In genomic region chr1:64848812-64849211, GRCh38 we compare ENCODE assay signal across 17 cellular contexts.
DNase-seq lines count a peak whose midpoint lies in the region; ATAC-seq and TF ChIP-seq lines count a peak whose summit lies in the region.
"Had no signal": no experiment of that assay in that cellular context is flagged by ENCODE, and none has a peak within 500 bp of the region (broad histone marks: within the 10 kb centered on the region; RNA-seq: fewer than 3 reads in every experiment).

No MANE protein-coding gene starts in this region.

- no TSS peak for BruUV-seq in Caco-2 (replicated peaks; lab: Mats Ljungman, UMichigan)

- no peak for DNase-seq in activated naive CD4-positive, alpha-beta T cell treated with anti-CD3 and anti-CD28 coated beads, Interleukin-2, amount 50 U/mL, for 72 hours (ENCODE audit: low spot score in 2 of 2)
- no peak for DNase-seq in activated naive CD4-positive, alpha-beta T cell treated with anti-CD3 and anti-CD28 coated beads, Interleukin-2, amount 10 ng/mL, durations not matched to agents 7 days and 5 days
- DNase-seq in NCI-H524 (lab: John Stamatoyannopoulos, UW), result peak; percentile 67 to 93
- DNase-seq in endothelial cell (ENCODE audit: low spot score), result no peak
- no peak for DNase-seq in SW 1271 (lab: John Stamatoyannopoulos, UW)
- DNase-seq in DMS53 treated with DMSO at 0.1 percent for 48 hours (lab: John Stamatoyannopoulos, UW; ENCODE audit: unreplicated experiment), result no peak
- DNase-seq in osteoblast (ENCODE audit: insufficient read length, low spot score, missing footprints), result no peak
- DNase-seq in Caco-2, result no peak
- DNase-seq: DMS79 treated with DMSO at 0.1 percent for 48 hours, GDM1, HCEC 1CT, Karpas-422, NCI-H1436, NCI-H2107, NCI-H510A had no signal

- H4K20me1 ChIP-seq in osteoblast (ENCODE audit: insufficient read depth, low read length), result no peaks in the 10 kb centered on the region

- H3K4me1 Mint-ChIP-seq in activated naive CD4-positive, alpha-beta T cell treated with anti-CD3 and anti-CD28 coated beads, Interleukin-2, amount 10 ng/mL, durations not matched to agents 7 days and 5 days, result no peaks in the 10 kb centered on the region
- H3K4me1 Mint-ChIP-seq in endothelial cell (ENCODE audit: unreplicated experiment) (peaks cover 35% of the 10 kb centered on the region), Caco-2 (ENCODE audit: low read depth, unreplicated experiment) (no peaks in the 10 kb centered on the region)

- H3K4me3 Mint-ChIP-seq in activated naive CD4-positive, alpha-beta T cell treated with anti-CD3 and anti-CD28 coated beads, Interleukin-2, amount 10 ng/mL, durations not matched to agents 7 days and 5 days, result no peak overlapping the region
- peak overlapping the region; percentile 19 for H3K4me3 Mint-ChIP-seq in endothelial cell (ENCODE audit: unreplicated experiment)
- no peak overlapping the region for H3K4me3 Mint-ChIP-seq in Caco-2 (ENCODE audit: unreplicated experiment)

- H3K4me3 ChIP-seq in osteoblast (ENCODE audit: insufficient read depth, low read length) (no peak overlapping the region), Caco-2 (ENCODE audit: low read depth, low read length) (no peak overlapping the region)
- H3K4me3 ChIP-seq: SJSA1 had no signal

- H3K27me3 ChIP-seq in osteoblast (ENCODE audit: insufficient read depth, low read length) (no peaks in the 10 kb centered on the region), Caco-2 (replicated peaks; ENCODE audit: control insufficient read depth, insufficient read depth, low read length) (no peaks in the 10 kb centered on the region)
- H3K27me3 ChIP-seq: SJSA1 had no signal

- no peak for TF ChIP-seq CTCF in endothelial cell (IDR thresholded peaks at IDR 0.05; ENCODE audit: unreplicated experiment)
- TF ChIP-seq CTCF in osteoblast (IDR thresholded peaks at IDR 0.05; ENCODE audit: extremely low read depth, low read depth, low read length), result no peak
- TF ChIP-seq CTCF in Caco-2 (IDR thresholded peaks at IDR 0.05; ENCODE audit: insufficient read depth in 1 of 2, low read depth in 1 of 2, low read length in 1 of 2, severe bottlenecking in 1 of 2, unreplicated experiment in 1 of 2), result no peak

- peaks cover 49% of the 10 kb centered on the region for H3K36me3 ChIP-seq in osteoblast (ENCODE audit: insufficient read depth, low read length)
- no peaks in the 10 kb centered on the region for H3K36me3 ChIP-seq in Caco-2 (ENCODE audit: control insufficient read depth, insufficient read depth, low read length)

- no peak for ATAC-seq in activated naive CD4-positive, alpha-beta T cell treated with anti-CD3 and anti-CD28 coated beads, Interleukin-2, amount 50 U/mL, for 72 hours

- H3K4me1 ChIP-seq in osteoblast (ENCODE audit: insufficient read depth, low read length), result no peaks in the 10 kb centered on the region
- no peaks in the 10 kb centered on the region for H3K4me1 ChIP-seq in Caco-2
- H3K4me1 ChIP-seq: SJSA1 had no signal

- H3K27ac ChIP-seq in osteoblast (ENCODE audit: low read depth, low read length), result no peak overlapping the region
- H3K27ac ChIP-seq: C4-2B, SJSA1 had no signal

- no peaks in the 10 kb centered on the region for H3K27me3 Mint-ChIP-seq in activated naive CD4-positive, alpha-beta T cell treated with anti-CD3 and anti-CD28 coated beads, Interleukin-2, amount 10 ng/mL, durations not matched to agents 7 days and 5 days
- peaks cover 17% of the 10 kb centered on the region for H3K27me3 Mint-ChIP-seq in endothelial cell (ENCODE audit: unreplicated experiment)
- no peaks in the 10 kb centered on the region for H3K27me3 Mint-ChIP-seq in Caco-2 (ENCODE audit: insufficient read depth, unreplicated experiment)

- H3K9me3 Mint-ChIP-seq in activated naive CD4-positive, alpha-beta T cell treated with anti-CD3 and anti-CD28 coated beads, Interleukin-2, amount 50 U/mL, for 72 hours, result no peaks in the 10 kb centered on the region
- no peaks in the 10 kb centered on the region for H3K9me3 Mint-ChIP-seq in activated naive CD4-positive, alpha-beta T cell treated with anti-CD3 and anti-CD28 coated beads, Interleukin-2, amount 10 ng/mL, durations not matched to agents 7 days and 5 days
- H3K9me3 Mint-ChIP-seq in endothelial cell (ENCODE audit: unreplicated experiment) (no peaks in the 10 kb centered on the region), Caco-2 (ENCODE audit: unreplicated experiment) (no peaks in the 10 kb centered on the region)

- POLR2A ChIA-PET in Caco-2 (lab: Charles Lee), result no interaction called here

- intact Hi-C loops in Caco-2 (cut with micrococcal nuclease; ENCODE audit: unreplicated experiment), result no loop called here

- H3K4me2 ChIP-seq in osteoblast (ENCODE audit: insufficient read depth, low read length), result no peak overlapping the region

- no peak overlapping the region for H2AFZ ChIP-seq in osteoblast (ENCODE audit: low read length)

- CTCF ChIA-PET in activated naive CD4-positive, alpha-beta T cell treated with anti-CD3 and anti-CD28 coated beads, Interleukin-2, amount 10 ng/mL, durations not matched to agents 7 days and 5 days (lab: Charles Lee), result interaction anchor here (0.6 to 0.8 kb wide), 2 partner anchors 11 to 32 kb away, joined by 3 read pairs; no protein-coding TSS in a partner anchor
- CTCF ChIA-PET in Caco-2 (lab: Charles Lee), result no interaction called here

- H3K79me2 ChIP-seq in osteoblast (ENCODE audit: insufficient read depth, low read length), result no peaks in the 10 kb centered on the region

- no peaks in the 10 kb centered on the region for H3K9me3 ChIP-seq in osteoblast (ENCODE audit: low read depth, low read length)
- no peaks in the 10 kb centered on the region for H3K9me3 ChIP-seq in Caco-2
- H3K9me3 ChIP-seq: SJSA1 had no signal

- peak overlapping the region; percentile 45 to 78 for H3K27ac Mint-ChIP-seq in activated naive CD4-positive, alpha-beta T cell treated with anti-CD3 and anti-CD28 coated beads, Interleukin-2, amount 50 U/mL, for 72 hours
- H3K27ac Mint-ChIP-seq in activated naive CD4-positive, alpha-beta T cell treated with anti-CD3 and anti-CD28 coated beads, Interleukin-2, amount 10 ng/mL, durations not matched to agents 7 days and 5 days, result no peak overlapping the region
- H3K27ac Mint-ChIP-seq in endothelial cell (ENCODE audit: unreplicated experiment), result peak overlapping the region; percentile 64
- H3K27ac Mint-ChIP-seq in Caco-2 (ENCODE audit: unreplicated experiment), result no peak overlapping the region

- H3K36me3 Mint-ChIP-seq in activated naive CD4-positive, alpha-beta T cell treated with anti-CD3 and anti-CD28 coated beads, Interleukin-2, amount 50 U/mL, for 72 hours, result peaks cover 8 to 13% of the 10 kb centered on the region in 2 donors
- H3K36me3 Mint-ChIP-seq in activated naive CD4-positive, alpha-beta T cell treated with anti-CD3 and anti-CD28 coated beads, Interleukin-2, amount 10 ng/mL, durations not matched to agents 7 days and 5 days, result peaks cover 70% of the 10 kb centered on the region
- H3K36me3 Mint-ChIP-seq in endothelial cell (ENCODE audit: low read depth, unreplicated experiment) (peaks cover 56% of the 10 kb centered on the region), Caco-2 (ENCODE audit: insufficient read depth, unreplicated experiment) (peaks cover 8% of the 10 kb centered on the region)

Comparison
In these comparisons a context has a peak if more than half of its experiments do, and no peak if none do; other contexts are left out.
1. H3K27ac Mint-ChIP-seq: peak in activated naive CD4-positive, alpha-beta T cell treated with anti-CD3 and anti-CD28 coated beads, Interleukin-2, amount 50 U/mL, for 72 hours (2 of 2) and endothelial cell (single experiment); none in activated naive CD4-positive, alpha-beta T cell treated with anti-CD3 and anti-CD28 coated beads, Interleukin-2, amount 10 ng/mL, durations not matched to agents 7 days and 5 days (single experiment) and Caco-2 (single experiment).
2. DNase-seq: peak in NCI-H524 (2 of 2); none in activated naive CD4-positive, alpha-beta T cell treated with anti-CD3 and anti-CD28 coated beads, Interleukin-2, amount 50 U/mL, for 72 hours (0 of 2), activated naive CD4-positive, alpha-beta T cell treated with anti-CD3 and anti-CD28 coated beads, Interleukin-2, amount 10 ng/mL, durations not matched to agents 7 days and 5 days (single experiment), endothelial cell (single experiment), SW 1271 (0 of 2), DMS53 treated with DMSO at 0.1 percent for 48 hours (single experiment), osteoblast (single experiment) and Caco-2 (0 of 2).